Comparison of ENCODE assay signal across 21 cellular contexts in the genomic region with DNA sequence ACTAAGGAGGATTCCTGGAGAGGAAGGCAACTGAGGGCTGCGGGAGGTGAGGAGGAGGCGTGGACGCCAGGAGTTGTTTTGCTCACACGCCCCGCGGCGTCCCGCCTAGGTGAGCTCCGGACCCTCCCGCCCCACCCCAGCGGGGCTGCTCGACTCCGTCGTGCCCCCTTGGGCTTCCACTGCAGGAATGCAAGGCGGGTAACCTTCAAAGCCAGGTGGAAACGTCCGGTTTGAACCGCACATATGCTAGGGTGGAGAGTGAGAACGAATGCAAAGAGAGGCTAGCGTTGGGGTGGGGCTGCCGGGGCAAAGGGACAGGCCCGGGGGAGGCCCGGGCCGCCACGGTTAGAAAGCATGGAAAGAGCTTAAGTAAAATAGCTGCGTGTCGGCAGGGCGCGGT. TPM values are rescaled to one million over a fixed set of nuclear protein-coding genes. Genes with fewer than 3 reads are reported as not detected.
DNase-seq lines count a peak whose midpoint lies in the region; ATAC-seq and TF ChIP-seq lines count a peak whose summit lies in the region.
"Had no signal": no experiment of that assay in that cellular context is flagged by ENCODE, and none has a peak within 500 bp of the region (broad histone marks: within the 10 kb centered on the region; RNA-seq: fewer than 3 reads in every experiment).

No MANE protein-coding gene starts in this region.

- no peak overlapping the region for H2AFZ ChIP-seq in neuronal stem cell (ENCODE audit: low read length)

- no peak overlapping the region for H3K14ac ChIP-seq in neuronal stem cell (ENCODE audit: low read length)

- H2BK12ac ChIP-seq in neuronal stem cell (ENCODE audit: low read length), result no peak overlapping the region

- H3K4me1 Mint-ChIP-seq in activated naive CD8-positive, alpha-beta T cell treated with anti-CD3 and anti-CD28 coated beads, Interleukin-2, amount 50 U/mL, for 24 hours, result no peaks in the 10 kb centered on the region
- H3K4me1 Mint-ChIP-seq: CD4-positive, alpha-beta memory T cell had no signal

- TF ChIP-seq POLR2A in suprapubic skin (IDR thresholded peaks at IDR 0.05), result no peak

- no peak overlapping the region for H3K4me3 Mint-ChIP-seq in activated naive CD8-positive, alpha-beta T cell treated with anti-CD3 and anti-CD28 coated beads, Interleukin-2, amount 50 U/mL, for 24 hours
- H3K4me3 Mint-ChIP-seq: CD4-positive, alpha-beta memory T cell had no signal

- no CpG with 5 or more reads among the region's 29 CpGs for WGBS in neuronal stem cell (ENCODE audit: extremely low coverage in 2 of 2, insufficient read length in 2 of 2, insufficient replicate concordance in 1 of 2), 2 donors
- WGBS in suprapubic skin, result 89% methylated on average over 29 of the region's 29 CpGs

- no peak overlapping the region for H4K8ac ChIP-seq in neuronal stem cell (ENCODE audit: low read depth, low read length)

- peak overlapping the region; percentile 35 for H3K18ac ChIP-seq in neuronal stem cell (ENCODE audit: low read length)

- no peak overlapping the region for H2BK5ac ChIP-seq in neuronal stem cell (ENCODE audit: low read length)

- no peak for TF ChIP-seq CTCF in C4-2B (conservative IDR thresholded peaks at IDR 0.05)
- TF ChIP-seq CTCF in suprapubic skin (IDR thresholded peaks at IDR 0.05), result no peak

- no peaks in the 10 kb centered on the region for H3K9me3 ChIP-seq in neuronal stem cell (replicated peaks in 1 of 2; ENCODE audit: control insufficient read depth in 2 of 2, insufficient read depth in 1 of 2, low read depth in 1 of 2, low read length in 2 of 2)
- H3K9me3 ChIP-seq in suprapubic skin, result no peaks in the 10 kb centered on the region
- H3K9me3 ChIP-seq: A549; BE2C; BLaER1 treated with 17β-estradiol and CSF1 and Interleukin-3, amounts not matched to agents 10 nM and 100 nM had no signal

- ATAC-seq in activated naive CD8-positive, alpha-beta T cell treated with anti-CD3 and anti-CD28 coated beads, Interleukin-2, amount 50 U/mL, for 24 hours, result no peak
- ATAC-seq: A549 had no signal

- no peak overlapping the region for H3K4me3 ChIP-seq in neuronal stem cell (ENCODE audit: low read length in 2 of 2)
- H3K4me3 ChIP-seq in suprapubic skin, result no peak overlapping the region
- H3K4me3 ChIP-seq: A549; BLaER1 treated with 17β-estradiol and CSF1 and Interleukin-3, amounts not matched to agents 10 nM and 100 nM had no signal

- no peak overlapping the region for H2BK15ac ChIP-seq in neuronal stem cell (ENCODE audit: low read length)

- H3K23ac ChIP-seq in neuronal stem cell (ENCODE audit: low read depth, low read length, poor library complexity), result no peak overlapping the region

- no peaks in the 10 kb centered on the region for H3K79me1 ChIP-seq in neuronal stem cell (ENCODE audit: low read depth, low read length)

- no peak overlapping the region for H3K4me2 ChIP-seq in neuronal stem cell (ENCODE audit: insufficient read depth, low read length, poor library complexity, severe bottlenecking)
- H3K4me2 ChIP-seq: A549; BLaER1 treated with 17β-estradiol and CSF1 and Interleukin-3, amounts not matched to agents 10 nM and 100 nM had no signal

- H3K36me3 ChIP-seq in neuronal stem cell (replicated peaks in 1 of 2; ENCODE audit: control insufficient read depth in 2 of 2, insufficient read depth in 2 of 2, low read length in 2 of 2) (no peaks in the 10 kb centered on the region), suprapubic skin (no peaks in the 10 kb centered on the region)
- H3K36me3 ChIP-seq: BE2C; BLaER1 treated with 17β-estradiol and CSF1 and Interleukin-3, amounts not matched to agents 10 nM and 100 nM had no signal

- H3K9ac ChIP-seq in neuronal stem cell (ENCODE audit: low read depth, low read length, poor library complexity), result no peak overlapping the region
- H3K9ac ChIP-seq: BLaER1 treated with 17β-estradiol and CSF1 and Interleukin-3, amounts not matched to agents 10 nM and 100 nM had no signal

- DNase-seq in ELF-1 (ENCODE audit: low read depth, low spot score), result peak; percentile 88
- peak; percentile 30 for DNase-seq in SW480 (ENCODE audit: low spot score)
- DNase-seq in neuronal stem cell (ENCODE audit: low spot score), result no peak
- DNase-seq in NCI-H748 (lab: John Stamatoyannopoulos, UW; ENCODE audit: unreplicated experiment), result no peak
- DNase-seq in activated naive CD8-positive, alpha-beta T cell treated with anti-CD3 and anti-CD28 coated beads, Interleukin-2, amount 50 U/mL, for 24 hours, result no peak
- DNase-seq in suprapubic skin (ENCODE audit: low spot score in 2 of 2), result no peak
- no peak for DNase-seq in GF-D8 (lab: John Stamatoyannopoulos, UW)
- DNase-seq: 8988T; ACHN; AML-193; BE2C; CD4-positive, alpha-beta memory T cell; COR-L47; DMS153; DND-41; GDM1; GOT3; HCEC 1CT had no signal

- no peak overlapping the region for H3K4ac ChIP-seq in neuronal stem cell (ENCODE audit: low read length)

- no peak overlapping the region for H3K27ac Mint-ChIP-seq in activated naive CD8-positive, alpha-beta T cell treated with anti-CD3 and anti-CD28 coated beads, Interleukin-2, amount 50 U/mL, for 24 hours
- H3K27ac Mint-ChIP-seq: CD4-positive, alpha-beta memory T cell had no signal

- H3K27me3 Mint-ChIP-seq in activated naive CD8-positive, alpha-beta T cell treated with anti-CD3 and anti-CD28 coated beads, Interleukin-2, amount 50 U/mL, for 24 hours, result no peaks in the 10 kb centered on the region
- H3K27me3 Mint-ChIP-seq: CD4-positive, alpha-beta memory T cell had no signal

- H4K91ac ChIP-seq in neuronal stem cell (ENCODE audit: low read depth, low read length, poor library complexity), result no peak overlapping the region

- H3K4me1 ChIP-seq in neuronal stem cell (ENCODE audit: control insufficient read depth in 2 of 2, insufficient read depth in 1 of 2, low read depth in 1 of 2, low read length in 2 of 2), result no peaks in the 10 kb centered on the region
- H3K4me1 ChIP-seq in suprapubic skin, result no peaks in the 10 kb centered on the region
- H3K4me1 ChIP-seq: A549; BE2C; BLaER1 treated with 17β-estradiol and CSF1 and Interleukin-3, amounts not matched to agents 10 nM and 100 nM had no signal

- no peaks in the 10 kb centered on the region for H3K36me3 Mint-ChIP-seq in activated naive CD8-positive, alpha-beta T cell treated with anti-CD3 and anti-CD28 coated beads, Interleukin-2, amount 50 U/mL, for 24 hours (ENCODE audit: low read depth)
- H3K36me3 Mint-ChIP-seq: CD4-positive, alpha-beta memory T cell had no signal

- no peak overlapping the region for H2BK120ac ChIP-seq in neuronal stem cell (ENCODE audit: low read depth, low read length)

- no peaks in the 10 kb centered on the region for H3K9me3 Mint-ChIP-seq in activated naive CD8-positive, alpha-beta T cell treated with anti-CD3 and anti-CD28 coated beads, Interleukin-2, amount 50 U/mL, for 24 hours
- H3K9me3 Mint-ChIP-seq: CD4-positive, alpha-beta memory T cell had no signal

- no peaks in the 10 kb centered on the region for H3K27me3 ChIP-seq in neuronal stem cell (ENCODE audit: control insufficient read depth in 3 of 3, insufficient read depth in 3 of 3, low read depth in 1 of 3, low read length in 3 of 3)
- no peaks in the 10 kb centered on the region for H3K27me3 ChIP-seq in suprapubic skin
- H3K27me3 ChIP-seq: BE2C; BLaER1 treated with 17β-estradiol and CSF1 and Interleukin-3, amounts not matched to agents 10 nM and 100 nM had no signal

- H3K27ac ChIP-seq in C4-2B (peak overlapping the region; percentile 48; the same call in 1 of the 2 replicates), neuronal stem cell (replicated peaks; ENCODE audit: low read length) (no peak overlapping the region), suprapubic skin (no peak overlapping the region)
- H3K27ac ChIP-seq: A549; BLaER1 treated with 17β-estradiol and CSF1 and Interleukin-3, amounts not matched to agents 10 nM and 100 nM had no signal

- no peak for TF ChIP-seq EP300 in suprapubic skin (IDR thresholded peaks at IDR 0.05)

- H2AK5ac ChIP-seq in neuronal stem cell (ENCODE audit: low read depth, low read length), result no peak overlapping the region

RNA-seq across cellular contexts. Expression of a gene that starts 5.4 kb away (rescaled TPM):
- polyA plus RNA-seq in neuronal stem cell (2013, experiment 1 of 2), result not detected
- not detected for polyA plus RNA-seq in neuronal stem cell (2013, experiment 2 of 2)
- not detected for total RNA-seq in suprapubic skin
- total RNA-seq: CD4-positive, alpha-beta memory T cell had no signal
- polyA plus RNA-seq: A549; CD4-positive, alpha-beta memory T cell had no signal

RNA-seq across cellular contexts. Expression of a gene that starts 10.3 kb away (rescaled TPM):
- polyA plus RNA-seq in neuronal stem cell (2013, experiment 1 of 2), result not detected
- not detected for polyA plus RNA-seq in neuronal stem cell (2013, experiment 2 of 2)
- total RNA-seq in suprapubic skin, result not detected
- total RNA-seq: CD4-positive, alpha-beta memory T cell had no signal
- polyA plus RNA-seq: A549; CD4-positive, alpha-beta memory T cell had no signal

RNA-seq across cellular contexts. Expression of a gene that starts 40.1 kb away (rescaled TPM):
- polyA plus RNA-seq in neuronal stem cell (2013, experiment 1 of 2), result not detected
- not detected for polyA plus RNA-seq in neuronal stem cell (2013, experiment 2 of 2)
- not detected for total RNA-seq in suprapubic skin
- total RNA-seq: CD4-positive, alpha-beta memory T cell had no signal
- polyA plus RNA-seq: A549; CD4-positive, alpha-beta memory T cell had no signal

RNA-seq across cellular contexts. Expression of a gene that starts 41.3 kb away (rescaled TPM):
- not detected for polyA plus RNA-seq in neuronal stem cell (2013, experiment 1 of 2)
- not detected for polyA plus RNA-seq in neuronal stem cell (2013, experiment 2 of 2)
- not detected for total RNA-seq in suprapubic skin
- total RNA-seq: CD4-positive, alpha-beta memory T cell had no signal
- polyA plus RNA-seq: A549; CD4-positive, alpha-beta memory T cell had no signal

RNA-seq across cellular contexts. Expression of a gene that starts 59.2 kb away (rescaled TPM):
- not detected for polyA plus RNA-seq in neuronal stem cell (2013, experiment 1 of 2)
- polyA plus RNA-seq in neuronal stem cell (2013, experiment 2 of 2), result not detected
- total RNA-seq in suprapubic skin, result not detected
- total RNA-seq: CD4-positive, alpha-beta memory T cell had no signal
- polyA plus RNA-seq: A549; CD4-positive, alpha-beta memory T cell had no signal

Comparison
In these comparisons a context has a peak if more than half of its experiments do, and no peak if none do; other contexts are left out.
1. DNase-seq: peak in ELF-1 (single experiment) and SW480 (single experiment); none in neuronal stem cell (single experiment), NCI-H748 (single experiment), activated naive CD8-positive, alpha-beta T cell treated with anti-CD3 and anti-CD28 coated beads, Interleukin-2, amount 50 U/mL, for 24 hours (single experiment), suprapubic skin (0 of 2) and GF-D8 (single experiment).